In the genomic region with DNA sequence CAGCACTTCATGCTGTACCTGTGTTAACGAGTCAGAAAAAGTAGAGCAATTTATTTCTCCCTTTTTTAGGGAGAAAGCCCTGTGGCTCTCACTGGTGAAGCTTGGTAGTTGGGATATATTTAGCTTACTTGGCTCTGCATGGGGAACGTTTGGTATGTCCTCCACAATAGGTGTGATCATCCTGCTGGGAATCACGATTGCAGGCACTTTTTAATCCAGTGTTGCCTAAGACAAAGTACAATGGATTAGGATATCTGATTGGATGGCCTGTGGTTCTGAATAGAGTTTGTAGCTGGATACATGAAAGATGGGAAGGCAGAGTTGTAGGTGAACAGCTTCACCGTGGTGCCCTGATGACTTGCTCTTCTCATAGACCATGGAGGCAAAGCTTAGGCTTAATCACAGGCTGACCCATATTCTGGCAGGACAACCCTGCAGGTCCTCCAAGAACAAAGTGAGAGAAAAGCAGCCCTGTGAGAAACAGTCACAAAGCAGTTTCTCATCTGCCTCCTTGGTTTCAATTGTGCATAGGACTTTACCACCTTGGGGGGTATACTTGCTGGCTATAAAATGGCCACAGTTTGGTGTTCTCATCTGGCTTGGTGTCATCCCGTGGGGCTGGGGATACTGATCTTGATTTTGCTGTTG, we compare ENCODE assay signal across 10 cellular contexts. TPM values are rescaled to one million over a fixed set of nuclear protein-coding genes. Genes with fewer than 3 reads are reported as not detected.
DNase-seq lines count a peak whose midpoint lies in the region; ATAC-seq and TF ChIP-seq lines count a peak whose summit lies in the region.
"Had no signal": no experiment of that assay in that cellular context is flagged by ENCODE, and none has a peak within 500 bp of the region (broad histone marks: within the 10 kb centered on the region; RNA-seq: fewer than 3 reads in every experiment).

No MANE protein-coding gene starts in this region.

- H3K4me3 Mint-ChIP-seq in Caco-2 (ENCODE audit: unreplicated experiment) (no peak overlapping the region), neural crest cell (peak overlapping the region; percentile 26)
- peak overlapping the region; percentile 96 to 97 for H3K4me3 Mint-ChIP-seq in effector memory CD8-positive, alpha-beta T cell

- intact Hi-C loops in Caco-2 (cut with micrococcal nuclease; ENCODE audit: unreplicated experiment), result loop anchor here (10.0 kb wide), 1 partner anchor 308 kb away; no protein-coding TSS in a partner anchor

- no TSS peak for BruUV-seq in Caco-2 (replicated peaks; lab: Mats Ljungman, UMichigan)

- ATAC-seq in effector memory CD8-positive, alpha-beta T cell (replicated peaks), result peak; percentile 7
- ATAC-seq in GM21786 (IDR thresholded peaks at IDR 0.05; ENCODE audit: unreplicated experiment), result no peak
- no peak for ATAC-seq in GM19463 (IDR thresholded peaks at IDR 0.05; ENCODE audit: unreplicated experiment)
- no peak for ATAC-seq in GM18868 (IDR thresholded peaks at IDR 0.05; ENCODE audit: unreplicated experiment)

- H3K4me1 ChIP-seq in Caco-2, result peaks cover 18% of the 10 kb centered on the region

- H3K4me1 Mint-ChIP-seq in Caco-2 (ENCODE audit: low read depth, unreplicated experiment) (peaks cover 35% of the 10 kb centered on the region), neural crest cell (peaks cover 26% of the 10 kb centered on the region)
- peaks cover 72 to 92% of the 10 kb centered on the region in 2 donors for H3K4me1 Mint-ChIP-seq in effector memory CD8-positive, alpha-beta T cell (ENCODE audit: low read depth in 2 of 2)

- no peak for TF ChIP-seq CTCF in Caco-2 (IDR thresholded peaks at IDR 0.05; ENCODE audit: insufficient read depth in 1 of 2, low read depth in 1 of 2, low read length in 1 of 2, severe bottlenecking in 1 of 2, unreplicated experiment in 1 of 2)
- TF ChIP-seq CTCF in neural crest cell (conservative IDR thresholded peaks at IDR 0.05), result no peak
- no peak for TF ChIP-seq CTCF in RWPE1 (conservative IDR thresholded peaks at IDR 0.05; ENCODE audit: low read depth)

- H3K9me3 ChIP-seq in Caco-2, result peaks cover 70% of the 10 kb centered on the region

- H3K27me3 ChIP-seq in Caco-2 (replicated peaks; ENCODE audit: control insufficient read depth, insufficient read depth, low read length), result no peaks in the 10 kb centered on the region

- POLR2A ChIA-PET in Caco-2 (lab: Charles Lee), result interaction anchor here (0.6 kb wide), 1 partner anchor 217 kb away, joined by 4 read pairs; no protein-coding TSS in a partner anchor
- POLR2A ChIA-PET in RWPE1 (lab: Yijun Ruan, JAX; ENCODE audit: low non-redundant PET), result no interaction called here

- peaks cover 18% of the 10 kb centered on the region for H3K36me3 ChIP-seq in Caco-2 (ENCODE audit: control insufficient read depth, insufficient read depth, low read length)

- CTCF ChIA-PET in Caco-2 (lab: Charles Lee) (no interaction called here), RWPE1 (lab: Yijun Ruan, JAX) (no interaction called here)

- H3K27ac Mint-ChIP-seq in Caco-2 (ENCODE audit: unreplicated experiment) (peak overlapping the region; percentile 15), neural crest cell (ENCODE audit: unreplicated experiment) (no peak overlapping the region)
- peak overlapping the region; percentile 91 to 92 for H3K27ac Mint-ChIP-seq in effector memory CD8-positive, alpha-beta T cell

- no peak overlapping the region for H3K4me3 ChIP-seq in Caco-2 (ENCODE audit: low read depth, low read length)

- no peak overlapping the region for H3K27ac ChIP-seq in RWPE1

- H3K36me3 Mint-ChIP-seq in Caco-2 (ENCODE audit: insufficient read depth, unreplicated experiment) (peaks cover 100% of the 10 kb centered on the region), neural crest cell (ENCODE audit: low read depth) (peaks cover 52% of the 10 kb centered on the region)
- peaks cover 80% of the 10 kb centered on the region for H3K36me3 Mint-ChIP-seq in effector memory CD8-positive, alpha-beta T cell (ENCODE audit: insufficient read depth)

- no peaks in the 10 kb centered on the region for H3K27me3 Mint-ChIP-seq in Caco-2 (ENCODE audit: insufficient read depth, unreplicated experiment)
- H3K27me3 Mint-ChIP-seq in effector memory CD8-positive, alpha-beta T cell, result no peaks in the 10 kb centered on the region
- H3K27me3 Mint-ChIP-seq in neural crest cell (ENCODE audit: low read depth), result no peaks in the 10 kb centered on the region

- DNase-seq in Caco-2, result no peak
- peak; percentile 56 for DNase-seq in NCI-H69 (lab: John Stamatoyannopoulos, UW)
- no peak for DNase-seq in effector memory CD8-positive, alpha-beta T cell
- no peak for DNase-seq in neural crest cell (ENCODE audit: low read depth, low spot score)
- DNase-seq in RWPE1 (ENCODE audit: low spot score), result no peak
- DNase-seq: activated CD4-positive, alpha-beta T cell treated with anti-CD3 and anti-CD28 coated beads, Interleukin-2, amount 50 U/mL, for 48 hours; SHP77 had no signal

- H3K9me3 Mint-ChIP-seq in Caco-2 (ENCODE audit: unreplicated experiment), result peaks cover 41% of the 10 kb centered on the region
- H3K9me3 Mint-ChIP-seq in effector memory CD8-positive, alpha-beta T cell, result no peaks in the 10 kb centered on the region
- H3K9me3 Mint-ChIP-seq in neural crest cell, result peaks cover 4% of the 10 kb centered on the region

RNA-seq across cellular contexts. Expression of a gene that starts 7.5 kb away (rescaled TPM):
- total RNA-seq in Caco-2 (2022), result 110 and 118 TPM in 2 replicates
- 49.2 and 51.5 TPM in 2 replicates for total RNA-seq in neural crest cell
